In the genomic region with DNA sequence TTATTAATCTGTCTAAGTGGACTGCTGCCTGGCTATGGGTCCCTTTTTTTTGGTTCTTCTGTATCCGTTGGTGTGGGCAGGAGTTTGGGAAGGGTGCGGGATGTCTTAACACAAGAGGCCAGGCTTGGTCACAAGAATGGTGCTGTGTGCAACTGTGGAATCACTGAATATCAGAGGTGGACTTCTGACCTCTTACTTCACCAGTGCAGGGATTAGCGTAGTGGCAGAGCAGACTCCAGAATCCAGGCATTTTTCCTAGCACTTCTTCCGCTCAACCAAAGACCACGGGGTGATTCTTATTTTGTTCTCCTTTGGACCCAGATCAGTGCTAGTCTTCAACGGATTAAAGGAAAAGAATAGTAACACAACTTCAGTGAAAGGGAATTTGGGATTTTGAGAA, we compare ENCODE assay signal across 23 cellular contexts.
DNase-seq lines count a peak whose midpoint lies in the region; ATAC-seq, FAIRE-seq and TF ChIP-seq lines count a peak whose summit lies in the region.
"Had no signal": no experiment of that assay in that cellular context is flagged by ENCODE, and none has a peak within 500 bp of the region (broad histone marks: within the 10 kb centered on the region; RNA-seq: fewer than 3 reads in every experiment).

No MANE protein-coding gene starts in this region.

- in situ Hi-C loops in HepG2 (cut with HindIII; ENCODE audit: extremely low pct_ligation_motif_present, low pct_unique_long_range_greater_than_20kb): no loop called here

- no peaks in the 10 kb centered on the region for H3K79me2 ChIP-seq in HepG2 (ENCODE audit: insufficient read depth, low read length)

- H3K4me1 ChIP-seq in HepG2 (ENCODE audit: insufficient read depth, low read length): no peaks in the 10 kb centered on the region
- H3K4me1 ChIP-seq: BE2C had no signal

- peak; percentile 92 for ATAC-seq in HepG2
- no peak for ATAC-seq in activated CD4-positive, alpha-beta T cell treated with anti-CD3 and anti-CD28 coated beads for 36 hours
- ATAC-seq: GM12878, GM23338, HCT116 had no signal

- POLR2A ChIA-PET in HepG2 (lab: Yijun Ruan, JAX): no interaction called here
- POLR2A ChIA-PET in activated CD4-positive, alpha-beta T cell treated with anti-CD3 and anti-CD28 coated beads for 36 hours (lab: Charles Lee): no interaction called here

- 0 out of 5 replicates have a peak, but pooled peaks cover 0 to 7% of the 10 kb centered on the region in 2 experiments for H3K27me3 ChIP-seq in HepG2 (ENCODE audit: control insufficient read depth in 1 of 2, insufficient read depth in 2 of 2, low read length in 2 of 2)
- H3K27me3 ChIP-seq: BE2C had no signal

- H3K4me1 Mint-ChIP-seq in neural crest cell: peaks cover 7% of the 10 kb centered on the region
- no peaks in the 10 kb centered on the region for H3K4me1 Mint-ChIP-seq in activated CD4-positive, alpha-beta T cell treated with anti-CD3 and anti-CD28 coated beads for 36 hours
- H3K4me1 Mint-ChIP-seq: CD8-positive, alpha-beta memory T cell; GM23338 had no signal

- H3K27me3 Mint-ChIP-seq in neural crest cell (ENCODE audit: low read depth): no peaks in the 10 kb centered on the region
- H3K27me3 Mint-ChIP-seq in activated CD4-positive, alpha-beta T cell treated with anti-CD3 and anti-CD28 coated beads for 36 hours: peaks cover 9% of the 10 kb centered on the region

- H3K36me3 Mint-ChIP-seq in neural crest cell (ENCODE audit: low read depth): no peaks in the 10 kb centered on the region
- no peaks in the 10 kb centered on the region for H3K36me3 Mint-ChIP-seq in activated CD4-positive, alpha-beta T cell treated with anti-CD3 and anti-CD28 coated beads for 36 hours (ENCODE audit: low read depth)
- H3K36me3 Mint-ChIP-seq: CD14-positive monocyte; CD8-positive, alpha-beta memory T cell had no signal

- no peak overlapping the region for H3K4me2 ChIP-seq in HepG2 (ENCODE audit: low read depth, low read length)
- H3K4me2 ChIP-seq: GM23338 had no signal

- no peak for TF ChIP-seq RAD21 in HepG2 (CRISPR knock-in tag; IDR thresholded peaks at IDR 0.05)

- BruUV-seq in HepG2 (replicated peaks; lab: Mats Ljungman, UMichigan): no TSS peak

- H3K4me3 Mint-ChIP-seq in neural crest cell: no peak overlapping the region
- no peak overlapping the region for H3K4me3 Mint-ChIP-seq in activated CD4-positive, alpha-beta T cell treated with anti-CD3 and anti-CD28 coated beads for 36 hours
- H3K4me3 Mint-ChIP-seq: CD14-positive monocyte; CD4-positive, alpha-beta T cell; CD8-positive, alpha-beta memory T cell; GM23338; H9 had no signal

- H3K9me3 ChIP-seq in HepG2 (ENCODE audit: low read length): no peaks in the 10 kb centered on the region
- H3K9me3 ChIP-seq: BE2C; BLaER1 treated with 17β-estradiol and CSF1 and Interleukin-3, amounts not matched to agents 10 nM and 100 nM had no signal

- FAIRE-seq in HepG2 (lab: Jason Lieb, UNC): no peak
- FAIRE-seq: A204.1, D721Med, GM12878 had no signal

- H3K27ac ChIP-seq in HepG2 (ENCODE audit: extremely low read length, insufficient read depth, low read length): no peak overlapping the region
- H3K27ac ChIP-seq: 22Rv1; BLaER1 treated with 17β-estradiol and CSF1 and Interleukin-3, amounts not matched to agents 10 nM and 100 nM had no signal

- H3K36me3 ChIP-seq in HepG2 (replicated peaks in 1 of 2; ENCODE audit: control insufficient read depth in 1 of 2, insufficient read depth in 2 of 2, low read length in 2 of 2): no peaks in the 10 kb centered on the region
- H3K36me3 ChIP-seq: BE2C; BLaER1 treated with 17β-estradiol and CSF1 and Interleukin-3, amounts not matched to agents 10 nM and 100 nM had no signal

- WGBS in HepG2 (ENCODE audit: low lambda C conversion rate): 3% methylated on average over 6 of the region's 6 CpGs

- H3K27ac Mint-ChIP-seq in neural crest cell (ENCODE audit: unreplicated experiment): peak overlapping the region; percentile 40
- no peak overlapping the region for H3K27ac Mint-ChIP-seq in activated CD4-positive, alpha-beta T cell treated with anti-CD3 and anti-CD28 coated beads for 36 hours
- H3K27ac Mint-ChIP-seq: CD14-positive monocyte; CD4-positive, alpha-beta T cell; CD8-positive, alpha-beta memory T cell; GM23338 had no signal

- TF ChIP-seq EP300 in HepG2 (IDR thresholded peaks at IDR 0.05; ENCODE audit: low read depth in 2 of 2, low read length in 2 of 2) (no peak), HepG2 (CRISPR knock-in tag; IDR thresholded peaks at IDR 0.05; ENCODE audit: borderline replicate concordance) (no peak)

- TF ChIP-seq CTCF in HepG2 (CRISPR knock-in tag; IDR thresholded peaks at IDR 0.05) (no peak), neural crest cell (conservative IDR thresholded peaks at IDR 0.05) (no peak)

- H3K9ac ChIP-seq in HepG2 (ENCODE audit: insufficient read depth, low read depth, low read length): no peak overlapping the region
- H3K9ac ChIP-seq: BLaER1 treated with 17β-estradiol and CSF1 and Interleukin-3, amounts not matched to agents 10 nM and 100 nM had no signal

- H3K4me3 ChIP-seq in HepG2 (replicated peaks in 1 of 3; ENCODE audit: insufficient read depth in 1 of 3, low read depth in 2 of 3, low read length in 3 of 3): no peak overlapping the region
- H3K4me3 ChIP-seq: BLaER1 treated with 17β-estradiol and CSF1 and Interleukin-3, amounts not matched to agents 10 nM and 100 nM; GM12878; GM23338 had no signal

- H3K9me3 Mint-ChIP-seq in neural crest cell: no peaks in the 10 kb centered on the region
- H3K9me3 Mint-ChIP-seq in activated CD4-positive, alpha-beta T cell treated with anti-CD3 and anti-CD28 coated beads for 36 hours (ENCODE audit: low read depth): peaks cover 3% of the 10 kb centered on the region
- H3K9me3 Mint-ChIP-seq: CD4-positive, alpha-beta T cell; GM23338; H9 had no signal

- DNase-seq in HuH-7 (ENCODE audit: low spot score) (peak; percentile 26), HepG2 (ENCODE audit: low spot score) (peak; percentile 31), neural crest cell (ENCODE audit: low read depth, low spot score) (no peak), renal cortical epithelial cell (ENCODE audit: low read depth) (peak; percentile 18), NCI-H128 (lab: John Stamatoyannopoulos, UW; ENCODE audit: unreplicated experiment) (no peak), ecto neural progenitor cell (ENCODE audit: low spot score) (no peak)
- DNase-seq in activated CD4-positive, alpha-beta T cell treated with anti-CD3 and anti-CD28 coated beads for 36 hours: no peak
- DNase-seq: AML-193; CD4-positive, alpha-beta T cell; CD8-positive, alpha-beta memory T cell; DMS 273 treated with DMSO at 0.1 percent for 48 hours; EL; GDM1; H9 had no signal

- no peak overlapping the region for H2AFZ ChIP-seq in HepG2 (ENCODE audit: low read length)
- H2AFZ ChIP-seq: GM23338 had no signal

- intact Hi-C loops in HepG2 (cut with micrococcal nuclease; ENCODE audit: unreplicated experiment): no loop called here
- intact Hi-C loops in activated CD4-positive, alpha-beta T cell treated with anti-CD3 and anti-CD28 coated beads for 36 hours (cut with DNase I, micrococcal nuclease): no loop called here

- no peak for TF ChIP-seq POLR2A in HepG2 (IDR thresholded peaks at IDR 0.05; ENCODE audit: insufficient read depth in 1 of 2, low read depth in 2 of 2, low read length in 2 of 2)

- no peaks in the 10 kb centered on the region for H4K20me1 ChIP-seq in HepG2 (ENCODE audit: insufficient read depth, low read length)
- H4K20me1 ChIP-seq: BLaER1 treated with 17β-estradiol and CSF1 and Interleukin-3, amounts not matched to agents 10 nM and 100 nM had no signal

- CTCF ChIA-PET in HepG2 (lab: Yijun Ruan, JAX; ENCODE audit: low intra/inter-chr PET ratio, low total read pairs): no interaction called here
- CTCF ChIA-PET in activated CD4-positive, alpha-beta T cell treated with anti-CD3 and anti-CD28 coated beads for 36 hours (lab: Charles Lee): no interaction called here

TF ChIP-seq in HepG2, 621 proteins besides CTCF, POLR2A, EP300 and RAD21 (continues in another document):
- TF ChIP-seq HNF4A (CRISPR knock-in tag; IDR thresholded peaks at IDR 0.05) (peak; percentile 77), HDAC2 (CRISPR knock-in tag; IDR thresholded peaks at IDR 0.05) (no peak), KMT2B (CRISPR knock-in tag; IDR thresholded peaks at IDR 0.05) (no peak), CEBPG (CRISPR knock-in tag; IDR thresholded peaks at IDR 0.05) (peak; percentile 52), CEBPB (IDR thresholded peaks at IDR 0.05; ENCODE audit: borderline replicate concordance, low read depth, low read length) (peak; percentile 57; the same call in 1 of the 2 replicates), HES4 (CRISPR knock-in tag; IDR thresholded peaks at IDR 0.05; ENCODE audit: borderline replicate concordance) (no peak), HOXD1 (CRISPR knock-in tag; IDR thresholded peaks at IDR 0.05) (no peak), RNF2 (conservative IDR thresholded peaks at IDR 0.05; ENCODE audit: low read depth) (no peak), ZNF224 (CRISPR knock-in tag; IDR thresholded peaks at IDR 0.05) (no peak)
- TF ChIP-seq, protein P1, sequence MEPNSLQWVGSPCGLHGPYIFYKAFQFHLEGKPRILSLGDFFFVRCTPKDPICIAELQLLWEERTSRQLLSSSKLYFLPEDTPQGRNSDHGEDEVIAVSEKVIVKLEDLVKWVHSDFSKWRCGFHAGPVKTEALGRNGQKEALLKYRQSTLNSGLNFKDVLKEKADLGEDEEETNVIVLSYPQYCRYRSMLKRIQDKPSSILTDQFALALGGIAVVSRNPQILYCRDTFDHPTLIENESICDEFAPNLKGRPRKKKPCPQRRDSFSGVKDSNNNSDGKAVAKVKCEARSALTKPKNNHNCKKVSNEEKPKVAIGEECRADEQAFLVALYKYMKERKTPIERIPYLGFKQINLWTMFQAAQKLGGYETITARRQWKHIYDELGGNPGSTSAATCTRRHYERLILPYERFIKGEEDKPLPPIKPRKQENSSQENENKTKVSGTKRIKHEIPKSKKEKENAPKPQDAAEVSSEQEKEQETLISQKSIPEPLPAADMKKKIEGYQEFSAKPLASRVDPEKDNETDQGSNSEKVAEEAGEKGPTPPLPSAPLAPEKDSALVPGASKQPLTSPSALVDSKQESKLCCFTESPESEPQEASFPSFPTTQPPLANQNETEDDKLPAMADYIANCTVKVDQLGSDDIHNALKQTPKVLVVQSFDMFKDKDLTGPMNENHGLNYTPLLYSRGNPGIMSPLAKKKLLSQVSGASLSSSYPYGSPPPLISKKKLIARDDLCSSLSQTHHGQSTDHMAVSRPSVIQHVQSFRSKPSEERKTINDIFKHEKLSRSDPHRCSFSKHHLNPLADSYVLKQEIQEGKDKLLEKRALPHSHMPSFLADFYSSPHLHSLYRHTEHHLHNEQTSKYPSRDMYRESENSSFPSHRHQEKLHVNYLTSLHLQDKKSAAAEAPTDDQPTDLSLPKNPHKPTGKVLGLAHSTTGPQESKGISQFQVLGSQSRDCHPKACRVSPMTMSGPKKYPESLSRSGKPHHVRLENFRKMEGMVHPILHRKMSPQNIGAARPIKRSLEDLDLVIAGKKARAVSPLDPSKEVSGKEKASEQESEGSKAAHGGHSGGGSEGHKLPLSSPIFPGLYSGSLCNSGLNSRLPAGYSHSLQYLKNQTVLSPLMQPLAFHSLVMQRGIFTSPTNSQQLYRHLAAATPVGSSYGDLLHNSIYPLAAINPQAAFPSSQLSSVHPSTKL (CRISPR knock-in tag; IDR thresholded peaks at IDR 0.05): peak; percentile 23; the same call in 1 of the 2 replicates

Comparison
In these comparisons a context has a peak if more than half of its experiments do, and no peak if none do; other contexts are left out.
1. DNase-seq: peak in HuH-7 (single experiment), HepG2 (single experiment) and renal cortical epithelial cell (single experiment); none in neural crest cell (single experiment), NCI-H128 (single experiment), ecto neural progenitor cell (single experiment) and activated CD4-positive, alpha-beta T cell treated with anti-CD3 and anti-CD28 coated beads for 36 hours (single experiment).